19 cellular contexts compared by ENCODE assay signal in the genomic region with DNA sequence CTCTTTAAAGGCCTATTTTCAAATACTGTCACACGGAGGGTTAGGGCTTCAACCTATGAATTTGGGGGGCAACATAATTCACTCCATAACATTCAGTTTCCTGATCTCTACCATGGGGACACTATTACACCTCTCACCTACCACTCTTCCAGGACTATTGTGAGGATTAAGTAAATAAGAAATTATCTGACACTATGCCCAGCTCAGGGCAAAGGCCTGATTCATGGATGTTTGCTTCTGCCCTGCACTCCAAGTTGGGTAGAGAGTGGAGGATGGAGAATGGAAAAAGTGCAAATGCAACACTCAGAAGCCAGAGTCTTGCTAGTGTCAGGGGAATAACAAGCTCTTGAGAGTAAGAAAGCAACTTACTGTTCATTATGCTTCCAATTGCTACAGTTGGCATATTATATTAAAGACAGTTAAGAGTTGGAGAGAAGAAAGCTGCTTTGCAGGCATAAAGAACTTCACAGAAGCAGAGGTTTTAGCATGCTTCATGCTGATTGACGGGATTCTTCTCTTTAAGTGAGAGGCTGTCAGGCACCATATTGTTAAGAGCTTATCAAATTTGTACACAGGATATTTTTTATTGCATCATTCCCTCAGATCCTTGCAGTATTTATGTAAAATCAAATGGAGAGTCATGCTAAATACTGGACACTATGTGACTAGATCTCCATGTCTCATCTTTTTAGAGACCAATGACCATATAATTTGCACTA.
DNase-seq lines count a peak whose midpoint lies in the region; ATAC-seq and TF ChIP-seq lines count a peak whose summit lies in the region.
"Had no signal": no experiment of that assay in that cellular context is flagged by ENCODE, and none has a peak within 500 bp of the region (broad histone marks: within the 10 kb centered on the region; RNA-seq: fewer than 3 reads in every experiment).

No MANE protein-coding gene starts in this region.

- no peak overlapping the region for H2AFZ ChIP-seq in smooth muscle cell (ENCODE audit: low read depth)

- H3K36me3 ChIP-seq in liver (ENCODE audit: control insufficient read depth in 4 of 4, insufficient read depth in 3 of 4, low read depth in 1 of 4, low read length in 3 of 4) (no peaks in the 10 kb centered on the region), subcutaneous abdominal adipose tissue (ENCODE audit: control insufficient read depth in 5 of 5, insufficient read depth in 5 of 5, low read length in 5 of 5) (no peaks in the 10 kb centered on the region), smooth muscle cell (ENCODE audit: low read depth) (no peaks in the 10 kb centered on the region)
- H3K36me3 ChIP-seq: BLaER1 had no signal

- H3K79me2 ChIP-seq in smooth muscle cell (ENCODE audit: low read depth), result no peaks in the 10 kb centered on the region

- peak overlapping the region; percentile 92 for H3K27ac ChIP-seq in VCaP
- no peak overlapping the region for H3K27ac ChIP-seq in liver (ENCODE audit: low read depth in 1 of 2, low read length in 2 of 2)
- H3K27ac ChIP-seq in subcutaneous abdominal adipose tissue (ENCODE audit: low read depth, low read length), result peak overlapping the region; percentile 9
- no peak overlapping the region for H3K27ac ChIP-seq in smooth muscle cell (ENCODE audit: low read depth)
- H3K27ac ChIP-seq: 22Rv1, A549, BLaER1 had no signal

- TF ChIP-seq RAD21 in liver (IDR thresholded peaks at IDR 0.05), result no peak

- H4K20me1 ChIP-seq in smooth muscle cell (ENCODE audit: low read depth), result no peaks in the 10 kb centered on the region
- H4K20me1 ChIP-seq: BLaER1 had no signal

- ATAC-seq in GM21360 (IDR thresholded peaks at IDR 0.05; ENCODE audit: unreplicated experiment), result no peak
- ATAC-seq: A549, GM23338, HCT116 had no signal

- no peak for TF ChIP-seq CTCF in VCaP (conservative IDR thresholded peaks at IDR 0.05)
- TF ChIP-seq CTCF in liver (IDR thresholded peaks at IDR 0.05; ENCODE audit: low read depth, low read length, missing input control), result no peak
- TF ChIP-seq CTCF in smooth muscle cell (IDR thresholded peaks at IDR 0.05; ENCODE audit: borderline replicate concordance, insufficient read depth, poor library complexity, severe bottlenecking), result no peak

- H3K4me1 ChIP-seq in liver (ENCODE audit: control insufficient read depth in 4 of 4, insufficient read depth in 4 of 4, low read length in 3 of 4) (peaks cover 0 to 5% (median 0%) of the 10 kb centered on the region in 4 donors), subcutaneous abdominal adipose tissue (ENCODE audit: control insufficient read depth in 5 of 5, insufficient read depth in 5 of 5, low read length in 5 of 5) (peaks cover 0 to 19% (median 11%) of the 10 kb centered on the region in 5 donors), smooth muscle cell (ENCODE audit: low read depth) (no peaks in the 10 kb centered on the region)
- H3K4me1 ChIP-seq: A549 had no signal

- H3K4me3 ChIP-seq in liver (ENCODE audit: low read depth in 1 of 3, low read length in 3 of 3) (no peak overlapping the region), subcutaneous abdominal adipose tissue (ENCODE audit: low read depth in 1 of 5, low read length in 5 of 5) (no peak overlapping the region), smooth muscle cell (no peak overlapping the region)
- H3K4me3 ChIP-seq: A549, BLaER1, GM23338 had no signal

- no peaks in the 10 kb centered on the region for H3K9me3 ChIP-seq in liver (ENCODE audit: control insufficient read depth in 4 of 4, low read length in 3 of 4)
- no peaks in the 10 kb centered on the region for H3K9me3 ChIP-seq in subcutaneous abdominal adipose tissue (ENCODE audit: control insufficient read depth in 5 of 5, low read length in 5 of 5)
- no peaks in the 10 kb centered on the region for H3K9me3 ChIP-seq in smooth muscle cell (replicated peaks; ENCODE audit: low read depth)
- H3K9me3 ChIP-seq: A549, BLaER1 had no signal

- DNase-seq in DMS53 (lab: John Stamatoyannopoulos, UW), result peak; percentile 33
- DNase-seq in DMS53 treated with DMSO at 0.1 percent for 48 hours (lab: John Stamatoyannopoulos, UW; ENCODE audit: unreplicated experiment), result no peak
- no peak for DNase-seq in smooth muscle cell (lab: John Stamatoyannopoulos, UW; ENCODE audit: unreplicated experiment)
- DNase-seq: CD8-positive, alpha-beta memory T cell; COR-L47; DMS 273 treated with DMSO at 0.1 percent for 48 hours; DMS79; GDM1; H7; HFFc6 had no signal

- no peaks in the 10 kb centered on the region for H3K27me3 ChIP-seq in liver (ENCODE audit: control insufficient read depth in 4 of 4, insufficient read depth in 4 of 4, low read length in 3 of 4)
- H3K27me3 ChIP-seq in subcutaneous abdominal adipose tissue (ENCODE audit: control insufficient read depth in 5 of 5, insufficient read depth in 4 of 5, low read length in 5 of 5), result no peaks in the 10 kb centered on the region
- no peaks in the 10 kb centered on the region for H3K27me3 ChIP-seq in smooth muscle cell (ENCODE audit: low read depth)
- H3K27me3 ChIP-seq: BLaER1 had no signal

- WGBS in liver, result 92% methylated on average over 2 of the region's 2 CpGs
- 94% methylated on average over 2 of the region's 2 CpGs for WGBS in smooth muscle cell (ENCODE audit: low lambda C conversion rate)

- H3K4me2 ChIP-seq in smooth muscle cell, result no peak overlapping the region
- H3K4me2 ChIP-seq: A549, BLaER1, GM23338 had no signal

- H3F3A ChIP-seq in smooth muscle cell (ENCODE audit: low read depth), result no peaks in the 10 kb centered on the region

- H3K9ac ChIP-seq in liver (ENCODE audit: low read depth in 1 of 2, low read length in 2 of 2) (no peak overlapping the region), subcutaneous abdominal adipose tissue (ENCODE audit: low read length in 5 of 5) (no peak overlapping the region), smooth muscle cell (ENCODE audit: low read depth) (no peak overlapping the region)
- H3K9ac ChIP-seq: BLaER1 had no signal

TF ChIP-seq in liver, 16 proteins besides CTCF, POLR2A, EP300 and RAD21:
- TF ChIP-seq EGR1 (IDR thresholded peaks at IDR 0.05; ENCODE audit: low read depth in 2 of 2), result no peak
- TF ChIP-seq FOXA1 (IDR thresholded peaks at IDR 0.05), result peak; percentile 23
- peak; percentile 51 to 62 for TF ChIP-seq HNF4A (conservative IDR thresholded peaks at IDR 0.05)
- TF ChIP-seq GABPA (IDR thresholded peaks at IDR 0.05 in 1 of 2, conservative IDR thresholded peaks at IDR 0.05 in 1 of 2), result no peak
- TF ChIP-seq TAF1 (conservative IDR thresholded peaks at IDR 0.05), result no peak
- no peak for TF ChIP-seq YY1 (IDR thresholded peaks at IDR 0.05)
- peak; percentile 70 for TF ChIP-seq FOXA2 (IDR thresholded peaks at IDR 0.05)
- TF ChIP-seq RXRA (IDR thresholded peaks at IDR 0.05), result peak in 1 of 2 donors; percentile 45
- no peak for TF ChIP-seq NR2F2 (IDR thresholded peaks at IDR 0.05)
- TF ChIP-seq SP1 (IDR thresholded peaks at IDR 0.05), result peak; percentile 26

Comparison
In these comparisons a context has a peak if more than half of its experiments do, and no peak if none do; other contexts are left out.
1. H3K27ac ChIP-seq: peak in VCaP (single experiment) and subcutaneous abdominal adipose tissue (single experiment); none in liver (0 of 2) and smooth muscle cell (single experiment).